11 cellular contexts compared by ENCODE assay signal in genomic region chr9:73154271-73154670, GRCh38. TPM values are rescaled to one million over a fixed set of nuclear protein-coding genes. Genes with fewer than 3 reads are reported as not detected.
DNase-seq lines count a peak whose midpoint lies in the region; ATAC-seq, FAIRE-seq and TF ChIP-seq lines count a peak whose summit lies in the region.
"Had no signal": no experiment of that assay in that cellular context is flagged by ENCODE, and none has a peak within 500 bp of the region (broad histone marks: within the 10 kb centered on the region; RNA-seq: fewer than 3 reads in every experiment).

No MANE protein-coding gene starts in this region.

- H3K14ac ChIP-seq in mesenchymal stem cell (ENCODE audit: low read length in 2 of 2): no peak overlapping the region

- peaks cover 52% of the 10 kb centered on the region for H4K20me1 ChIP-seq in astrocyte (ENCODE audit: insufficient read depth, low read length)

- TF ChIP-seq CTCF in heart right ventricle (IDR thresholded peaks at IDR 0.05): no peak
- no peak for TF ChIP-seq CTCF in astrocyte (IDR thresholded peaks at IDR 0.05; ENCODE audit: insufficient read depth, low read depth, low read length)
- no peak for TF ChIP-seq CTCF in upper lobe of left lung (IDR thresholded peaks at IDR 0.05)
- no peak for TF ChIP-seq CTCF in mucosa of descending colon (IDR thresholded peaks at IDR 0.05)

- H3K9me3 ChIP-seq in heart right ventricle (no peaks in the 10 kb centered on the region), astrocyte (ENCODE audit: insufficient read depth, low read depth, low read length) (no peaks in the 10 kb centered on the region), mesenchymal stem cell (ENCODE audit: control insufficient read depth, low read length) (no peaks in the 10 kb centered on the region), upper lobe of left lung (no peaks in the 10 kb centered on the region), mucosa of descending colon (no peaks in the 10 kb centered on the region)

- H3K4me1 ChIP-seq in heart right ventricle (peaks cover 0 to 72% (median 51%) of the 10 kb centered on the region in 9 donors), astrocyte (ENCODE audit: insufficient read depth, low read length) (peaks cover 36% of the 10 kb centered on the region), mesenchymal stem cell (ENCODE audit: control insufficient read depth, insufficient read depth, low read depth, low read length) (peaks cover 5% of the 10 kb centered on the region), upper lobe of left lung (peaks cover 47 to 72% (median 63%) of the 10 kb centered on the region in 4 donors), mucosa of descending colon (ENCODE audit: low read depth) (no peaks in the 10 kb centered on the region)

- no peak for DNase-seq in heart right ventricle
- DNase-seq in Right ventricle myocardium superior: no peak
- DNase-seq in astrocyte (ENCODE audit: low read depth): no peak
- no peak for DNase-seq in mesenchymal stem cell
- no peak for DNase-seq in upper lobe of left lung
- no peak for DNase-seq in cerebellum (ENCODE audit: low spot score)
- DNase-seq in mucosa of descending colon: no peak
- DNase-seq: NCI-H1694 treated with DMSO at 0.1 percent for 48 hours, WERI-Rb-1 had no signal

- H2AFZ ChIP-seq in astrocyte (ENCODE audit: low read depth, low read length) (no peak overlapping the region), mesenchymal stem cell (ENCODE audit: low read depth, low read length) (no peak overlapping the region)

- ATAC-seq in heart right ventricle: no peak
- no peak for ATAC-seq in Right ventricle myocardium superior (ENCODE audit: poor library complexity)
- ATAC-seq in upper lobe of left lung (ENCODE audit: low FRiP score in 2 of 2): no peak
- no peak for ATAC-seq in GM19397 (IDR thresholded peaks at IDR 0.05; ENCODE audit: unreplicated experiment)
- ATAC-seq in mucosa of descending colon: no peak

- H3K23ac ChIP-seq in mesenchymal stem cell (ENCODE audit: low read length in 2 of 2): peak overlapping the region in 1 of 2 experiments; percentile 52

- no peak overlapping the region for H4K8ac ChIP-seq in mesenchymal stem cell (ENCODE audit: low read length)

- H3K4me3 ChIP-seq in heart right ventricle: peak overlapping the region in 9 of 10 donors; percentile 20 to 62 (median 55)
- H3K4me3 ChIP-seq in astrocyte (ENCODE audit: insufficient read depth, low read depth, low read length): peak overlapping the region; percentile 95
- H3K4me3 ChIP-seq in mesenchymal stem cell (ENCODE audit: insufficient read depth in 1 of 2, low read depth in 1 of 2, low read length in 2 of 2): peak overlapping the region in 1 of 2 experiments; percentile 88
- H3K4me3 ChIP-seq in upper lobe of left lung: peak overlapping the region in 3 of 4 donors; percentile 50 to 65 (median 53)
- H3K4me3 ChIP-seq in mucosa of descending colon: no peak overlapping the region

- H3K27ac ChIP-seq in heart right ventricle (peak overlapping the region in 7 of 10 donors; percentile 61 to 89 (median 82)), astrocyte (ENCODE audit: low read depth, low read length) (peak overlapping the region; percentile 92), mesenchymal stem cell (ENCODE audit: low read length, poor library complexity, severe bottlenecking) (peak overlapping the region; percentile 53), upper lobe of left lung (peak overlapping the region; percentile 62 to 93 (median 82))
- H3K27ac ChIP-seq: WERI-Rb-1 had no signal

- H3K9ac ChIP-seq in astrocyte (ENCODE audit: low read length): peak overlapping the region; percentile 95
- H3K9ac ChIP-seq in mesenchymal stem cell (ENCODE audit: low read length): peak overlapping the region; percentile 97

- WGBS in heart right ventricle, 2 donors: 70 to 75% methylated on average over 8 of the region's 8 CpGs
- WGBS in mesenchymal stem cell: 100% methylated on average over 6 of the region's 8 CpGs
- WGBS in upper lobe of left lung, 2 donors: 68 to 73% methylated on average over 8 of the region's 8 CpGs

- peak overlapping the region; percentile 96 for H3K4me3 Mint-ChIP-seq in astrocyte (ENCODE audit: unreplicated experiment)
- H3K4me3 Mint-ChIP-seq: memory B cell had no signal

- H3K27ac Mint-ChIP-seq in astrocyte (ENCODE audit: unreplicated experiment): peak overlapping the region; percentile 90
- H3K27ac Mint-ChIP-seq: memory B cell had no signal

- peaks cover 83% of the 10 kb centered on the region for H3K79me2 ChIP-seq in astrocyte (ENCODE audit: insufficient read depth, low read length)

- no peak overlapping the region for H2AK5ac ChIP-seq in mesenchymal stem cell (ENCODE audit: low read length, severe bottlenecking)

- no peak overlapping the region for H4K91ac ChIP-seq in mesenchymal stem cell (ENCODE audit: low read length)

- H3K27me3 ChIP-seq in heart right ventricle: no peaks in the 10 kb centered on the region
- H3K27me3 ChIP-seq in astrocyte (ENCODE audit: insufficient read depth, low read length): no peaks in the 10 kb centered on the region
- H3K27me3 ChIP-seq in mesenchymal stem cell (ENCODE audit: control insufficient read depth in 1 of 2, insufficient read depth in 1 of 2, low read length in 2 of 2): no peaks in the 10 kb centered on the region
- no peaks in the 10 kb centered on the region for H3K27me3 ChIP-seq in upper lobe of left lung

- FAIRE-seq in astrocyte (lab: Jason Lieb, UNC): no peak

- TF ChIP-seq EP300 in upper lobe of left lung (IDR thresholded peaks at IDR 0.05): no peak

- H2BK120ac ChIP-seq in mesenchymal stem cell (ENCODE audit: low read depth, low read length): no peak overlapping the region

- no peaks in the 10 kb centered on the region for H3K9me3 Mint-ChIP-seq in astrocyte (ENCODE audit: unreplicated experiment)
- H3K9me3 Mint-ChIP-seq: memory B cell had no signal

- peaks cover 7% of the 10 kb centered on the region for H3K36me3 Mint-ChIP-seq in astrocyte (ENCODE audit: low read depth, unreplicated experiment)
- H3K36me3 Mint-ChIP-seq: memory B cell had no signal

- H3K27me3 Mint-ChIP-seq in astrocyte (ENCODE audit: low read depth, unreplicated experiment): no peaks in the 10 kb centered on the region
- H3K27me3 Mint-ChIP-seq: memory B cell had no signal

- peak overlapping the region; percentile 83 for H3K4me2 ChIP-seq in astrocyte (ENCODE audit: low read length)
- H3K4me2 ChIP-seq in mesenchymal stem cell (ENCODE audit: low read length, poor library complexity, severe bottlenecking): peak overlapping the region; percentile 53

- peak overlapping the region in 1 of 2 experiments; percentile 52 for H3K18ac ChIP-seq in mesenchymal stem cell (ENCODE audit: low read depth in 1 of 2, low read length in 2 of 2)

- peak overlapping the region in 1 of 2 experiments; percentile 42 for H2BK12ac ChIP-seq in mesenchymal stem cell (ENCODE audit: low read length in 2 of 2)

- no peak for TF ChIP-seq POLR2A in upper lobe of left lung (IDR thresholded peaks at IDR 0.05)

- H3K36me3 ChIP-seq in heart right ventricle (peaks cover 0 to 28% (median 6%) of the 10 kb centered on the region in 9 donors), astrocyte (ENCODE audit: insufficient read depth, low read length) (peaks cover 30% of the 10 kb centered on the region), mesenchymal stem cell (ENCODE audit: control insufficient read depth in 1 of 2, insufficient read depth in 2 of 2, low read depth in 1 of 2, low read length in 2 of 2) (peaks cover 5 to 58% of the 10 kb centered on the region in 2 experiments), upper lobe of left lung (peaks cover 5 to 28% (median 7%) of the 10 kb centered on the region in 4 donors), mucosa of descending colon (ENCODE audit: low read depth) (no peaks in the 10 kb centered on the region)
- H3K36me3 ChIP-seq: WERI-Rb-1 had no signal

- H3K4ac ChIP-seq in mesenchymal stem cell (ENCODE audit: low read depth in 1 of 2, low read length in 2 of 2): no peak overlapping the region

- no peak overlapping the region for H2BK15ac ChIP-seq in mesenchymal stem cell (ENCODE audit: low read depth, poor library complexity, severe bottlenecking)

- H3K4me1 Mint-ChIP-seq in astrocyte (ENCODE audit: low read depth, unreplicated experiment): peaks cover 44% of the 10 kb centered on the region
- H3K4me1 Mint-ChIP-seq: memory B cell had no signal

- intact Hi-C loops in heart right ventricle (cut with DNase I): loop anchor here in 1 of 10 donors (10.0 kb wide), 1 partner anchor 789 kb away; the partner anchor contains the start of gene ZFAND5
- intact Hi-C loops in Right ventricle myocardium superior (cut with DNase I): no loop called here
- intact Hi-C loops in mucosa of descending colon (cut with DNase I, micrococcal nuclease): no loop called here

- peaks cover 3% of the 10 kb centered on the region for H3K79me1 ChIP-seq in mesenchymal stem cell (replicated peaks; ENCODE audit: low read length, poor library complexity, severe bottlenecking)

- no peak overlapping the region for H2BK5ac ChIP-seq in mesenchymal stem cell (ENCODE audit: low read depth, low read length, poor library complexity, severe bottlenecking)

RNA-seq across cellular contexts. Expression of gene ANXA1, which starts 2.6 kb away (rescaled TPM):
- total RNA-seq in heart right ventricle: 100 to 1,000 TPM in 1 of 10 donors, 10 to 100 TPM in 9; 21.1 to 126 (median 38.5) TPM
- 100 to 1,000 TPM in 1 of 2 donors, 10 to 100 TPM in 1; 89.9 to 108 TPM for polyA plus RNA-seq in heart right ventricle
- 53.1 TPM for total RNA-seq in Right ventricle myocardium superior
- 447 and 637 TPM in 2 replicates for total RNA-seq in astrocyte
- polyA plus RNA-seq in mesenchymal stem cell (2013, experiment 1 of 2): 429 TPM
- polyA plus RNA-seq in mesenchymal stem cell (2013, experiment 2 of 2): 429 TPM
- total RNA-seq in upper lobe of left lung: 100 to 1,000 TPM; 174 to 910 (median 347) TPM
- total RNA-seq in cerebellum: 17.8 TPM
- 10 to 100 TPM; 12.8 to 69.3 (median 53.1) TPM for total RNA-seq in mucosa of descending colon
